8 cellular contexts compared by ENCODE assay signal in the genomic region with DNA sequence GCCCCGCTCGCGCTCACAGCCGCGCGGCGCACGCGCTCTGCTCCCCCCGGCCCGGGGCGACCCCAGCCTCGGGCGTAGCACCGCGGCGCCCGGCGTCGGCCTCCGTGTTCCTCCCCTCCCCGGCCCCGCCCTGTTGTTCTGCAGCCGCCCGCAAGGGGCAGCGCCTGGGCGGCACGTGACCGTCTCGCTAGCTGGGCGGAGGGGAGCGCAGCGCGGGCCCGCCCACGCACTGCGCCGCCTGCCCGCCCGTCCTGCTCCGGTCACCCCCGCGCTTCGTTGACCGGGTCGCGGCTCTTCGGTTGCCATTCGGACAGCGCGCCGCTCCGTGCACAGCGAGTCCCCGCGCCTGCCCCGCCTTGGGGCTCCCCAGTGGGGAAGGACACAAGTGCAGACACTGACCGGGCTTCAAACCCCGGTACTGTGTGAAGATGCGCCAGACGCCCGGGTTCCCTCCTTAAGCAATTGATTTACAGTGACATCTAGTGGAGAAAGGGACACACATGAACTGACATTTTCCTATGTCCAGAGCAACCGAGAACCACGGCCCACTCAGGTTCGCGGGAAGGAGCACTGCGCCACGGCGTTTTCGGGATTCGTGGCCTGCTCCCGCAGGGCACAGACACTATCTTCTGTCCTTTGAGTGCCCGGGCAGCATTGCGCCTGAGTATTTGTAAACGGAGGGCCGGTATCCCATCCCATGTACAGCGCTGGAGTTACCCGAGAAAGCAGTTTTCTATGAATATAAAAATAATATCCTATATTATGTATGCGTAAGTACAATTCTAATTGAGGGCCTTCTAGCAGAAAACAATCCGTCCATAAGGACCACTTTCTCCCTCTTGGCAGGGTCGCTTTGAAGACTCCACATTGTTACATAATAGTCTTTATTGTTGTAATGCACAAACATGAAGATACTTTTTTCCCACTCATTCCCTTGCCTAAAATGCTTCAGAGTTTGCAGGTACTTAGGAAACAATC. TPM values are rescaled to one million over a fixed set of nuclear protein-coding genes. Genes with fewer than 3 reads are reported as not detected.
DNase-seq lines count a peak whose midpoint lies in the region; ATAC-seq and TF ChIP-seq lines count a peak whose summit lies in the region.

No MANE protein-coding gene starts in this region.

- peak; percentile 85 for TF ChIP-seq CTCF in OCI-LY7 (conservative IDR thresholded peaks at IDR 0.05; ENCODE audit: low read length)
- TF ChIP-seq CTCF in epithelial cell of proximal tubule (conservative IDR thresholded peaks at IDR 0.05; ENCODE audit: low read depth, low read length) = peak; percentile 69
- peak; percentile 70 for TF ChIP-seq CTCF in mucosa of descending colon (IDR thresholded peaks at IDR 0.05)

- no peaks in the 10 kb centered on the region for H3K9me3 Mint-ChIP-seq in IgD-negative memory B cell

- no peaks in the 10 kb centered on the region for H3K27me3 Mint-ChIP-seq in IgD-negative memory B cell

- no peaks in the 10 kb centered on the region for H3K9me3 ChIP-seq in OCI-LY7 (ENCODE audit: low read length)
- H3K9me3 ChIP-seq in mucosa of descending colon = no peaks in the 10 kb centered on the region

- peaks cover 28% of the 10 kb centered on the region for H3K4me1 ChIP-seq in OCI-LY7 (ENCODE audit: insufficient read depth, low read length, poor library complexity, severe bottlenecking)
- peaks cover 6% of the 10 kb centered on the region for H3K4me1 ChIP-seq in mucosa of descending colon (ENCODE audit: low read depth)

- intact Hi-C loops in OCI-LY7 (cut with micrococcal nuclease; ENCODE audit: unreplicated experiment) (loop anchor here (1.0 to 10.0 kb wide), 6 partner anchors 153 to 757 kb away; a partner anchor contains a TSS), mucosa of descending colon (cut with DNase I, micrococcal nuclease) (loop anchor here in 1 of 2 donors (10.0 kb wide), 1 partner anchor 156 kb away; a partner anchor contains a TSS)

- H4K20me1 ChIP-seq in OCI-LY7 (ENCODE audit: insufficient read depth, low read length) = peaks cover 30% of the 10 kb centered on the region

- H3K4me3 Mint-ChIP-seq in IgD-negative memory B cell = peak overlapping the region; percentile 87 to 99 (median 98)

- no peaks in the 10 kb centered on the region for H3K36me3 Mint-ChIP-seq in IgD-negative memory B cell

- H3K36me3 ChIP-seq in OCI-LY7 (ENCODE audit: insufficient read depth, low read length) (peaks cover 4% of the 10 kb centered on the region), mucosa of descending colon (ENCODE audit: low read depth) (no peaks in the 10 kb centered on the region)

- H3K4me3 ChIP-seq in OCI-LY7 (ENCODE audit: low read depth, low read length, poor library complexity, severe bottlenecking) (peak overlapping the region; percentile 78), epithelial cell of proximal tubule (ENCODE audit: low read depth, low read length) (peak overlapping the region; percentile 85), mucosa of descending colon (peak overlapping the region; percentile 88)

- ATAC-seq in GM21576 (IDR thresholded peaks at IDR 0.05; ENCODE audit: unreplicated experiment) (peak; percentile 68), mucosa of descending colon (peak; percentile 92)

- no TSS peak for BruUV-seq in OCI-LY7 (replicated peaks; lab: Mats Ljungman, UMichigan)

- POLR2A ChIA-PET in OCI-LY7 (lab: Charles Lee) = interaction anchor here (0.7 kb wide), 1 partner anchor 1105 kb away, joined by 3 read pairs; no protein-coding TSS in a partner anchor

- H3K4me1 Mint-ChIP-seq in IgD-negative memory B cell = peaks cover 18 to 20% (median 20%) of the 10 kb centered on the region in 3 donors

- no peaks in the 10 kb centered on the region for H3K9me2 ChIP-seq in OCI-LY7 (ENCODE audit: insufficient read depth, low read length)

- peak overlapping the region; percentile 92 to 99 (median 98) for H3K27ac Mint-ChIP-seq in IgD-negative memory B cell

- peak overlapping the region; percentile 82 for H3K4me2 ChIP-seq in OCI-LY7 (ENCODE audit: low read length)

- peak overlapping the region; percentile 81 for H2AFZ ChIP-seq in OCI-LY7 (ENCODE audit: low read length)

- peak overlapping the region; percentile 49 for H3K27ac ChIP-seq in OCI-LY7 (ENCODE audit: low read depth, low read length, poor library complexity, severe bottlenecking)

- H3K79me2 ChIP-seq in OCI-LY7 (ENCODE audit: insufficient read depth, low read depth, low read length) = peaks cover 37% of the 10 kb centered on the region

- DNase-seq in DMS114 treated with DMSO at 0.1 percent for 48 hours (lab: John Stamatoyannopoulos, UW; ENCODE audit: unreplicated experiment) (peak; percentile 88), OCI-LY7 (ENCODE audit: low spot score) (peak; percentile 96), epithelial cell of proximal tubule (ENCODE audit: low read depth) (peak; percentile 65), mucosa of descending colon (peak; percentile 87 to 97 (median 96))
- peak; percentile 96 for DNase-seq in activated T-cell treated with anti-CD3 and anti-CD28 coated beads, Interleukin-2, amount 50 U/mL, for 1 hour
- peak; percentile 82 to 85 for DNase-seq in stimulated activated CD8-positive, alpha-beta memory T cell treated with anti-CD3 and anti-CD28 coated beads, Interleukin-4, amount 100 ng/mL, for 1 hour (ENCODE audit: low read depth in 2 of 2, low spot score in 1 of 2)

- CTCF ChIA-PET in OCI-LY7 (lab: Charles Lee; ENCODE audit: unreplicated experiment) = no interaction called here

RNA-seq across cellular contexts. Expression of a gene that starts 0.6 kb away (rescaled TPM):
- polyA plus RNA-seq in IgD-negative memory B cell = 15.8 TPM
- 59.4 and 68.1 TPM in 2 replicates for total RNA-seq in OCI-LY7 (2014; rRNA removed; shearing (Covaris generic))
- total RNA-seq in OCI-LY7 (2022) = 51.6 and 65.5 TPM in 2 replicates
- total RNA-seq in epithelial cell of proximal tubule = 18.1 and 34.0 TPM in 2 replicates
- 10 to 100 TPM; 40.2 to 53.4 (median 50.7) TPM for total RNA-seq in mucosa of descending colon

Comparison
In these comparisons a context has a peak if more than half of its experiments do, and no peak if none do; other contexts are left out.
1. Peak in every context shown above with its lines: DNase-seq, ATAC-seq, H3K4me3 ChIP-seq and H3K27ac ChIP-seq.